ENCODE assay signal across 13 cellular contexts in the genomic region with DNA sequence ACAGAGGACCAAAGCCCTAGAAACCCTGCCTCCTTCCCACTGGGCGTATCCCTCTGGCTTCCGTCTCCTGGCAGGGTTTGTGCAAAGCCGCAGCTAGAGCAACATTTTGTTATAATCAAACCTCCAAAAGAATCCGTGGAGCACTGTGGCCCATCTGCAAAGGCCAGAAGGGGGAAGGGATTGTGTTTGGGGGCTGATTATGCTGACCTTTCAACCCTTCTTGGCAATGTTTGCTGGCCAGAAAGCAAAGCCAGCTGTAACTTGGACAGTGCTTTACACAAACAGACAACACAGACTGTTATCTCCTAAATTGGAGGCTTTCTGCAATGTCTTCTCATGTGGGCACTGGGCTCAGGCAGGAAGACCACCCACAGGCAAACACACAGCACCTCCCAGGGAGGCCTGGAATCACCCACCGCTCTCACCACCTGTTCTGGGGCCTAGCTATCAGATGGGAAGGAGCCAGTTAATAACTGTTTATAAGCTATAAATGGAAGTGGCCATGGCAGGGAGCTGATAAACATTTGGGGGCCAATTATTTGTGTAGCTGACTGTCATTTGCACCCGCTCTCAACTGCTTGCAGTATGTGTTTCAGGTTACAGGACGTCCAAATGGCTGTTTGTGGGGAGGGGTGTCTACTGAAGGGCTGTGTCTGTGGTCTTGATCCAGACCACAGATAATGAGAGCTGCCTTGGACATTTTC.
A peak's percentile ranks its signal among the peaks of the same experiment; 100 is the strongest.
DNase-seq lines count a peak whose midpoint lies in the region; ATAC-seq, FAIRE-seq and TF ChIP-seq lines count a peak whose summit lies in the region.
"Had no signal": no experiment of that assay in that cellular context is flagged by ENCODE, and none has a peak within 500 bp of the region (broad histone marks: within the 10 kb centered on the region; RNA-seq: fewer than 3 reads in every experiment).

No MANE protein-coding gene starts in this region.

- 45% methylated on average over 7 of the region's 7 CpGs; no CpG with 5 or more reads in 1 of the 2 experiments for WGBS in H1 (ENCODE audit: extremely low coverage in 1 of 2, insufficient coverage in 1 of 2, insufficient read length in 1 of 2, insufficient replicate concordance in 2 of 2, low coverage in 1 of 2, low lambda C conversion rate in 2 of 2, missing lambda C conversion rate in 1 of 2), 2 experiments
- 73 to 74% methylated on average over 7 of the region's 7 CpGs for WGBS in lung, 2 donors

- no peak for TF ChIP-seq CTCF in right atrium auricular region (IDR thresholded peaks at IDR 0.05)
- TF ChIP-seq CTCF in H1 (IDR thresholded peaks at IDR 0.05; ENCODE audit: control extremely low read depth in 1 of 3, insufficient read depth in 1 of 3, low read depth in 1 of 3, low read length in 3 of 3) = no peak
- no peak for TF ChIP-seq CTCF in lung (IDR thresholded peaks at IDR 0.05; ENCODE audit: control extremely low read depth, extremely low read depth)

- no peak overlapping the region for H3K56ac ChIP-seq in H1 (replicated peaks; ENCODE audit: insufficient read length, low read depth, low read length)

- FAIRE-seq in H1 (lab: Jason Lieb, UNC) = no peak
- FAIRE-seq: A204.1, K562 had no signal

- H3K9me3 ChIP-seq in right atrium auricular region (no peaks in the 10 kb centered on the region), H1 (ENCODE audit: insufficient read depth in 2 of 2, low read depth in 1 of 2, low read length in 1 of 2) (no peaks in the 10 kb centered on the region), lung (ENCODE audit: control insufficient read depth in 2 of 2, insufficient read depth in 1 of 2, low read length in 1 of 2) (peaks cover 0 to 3% of the 10 kb centered on the region in 2 donors)
- H3K9me3 ChIP-seq: thyroid gland had no signal

- H3K27me3 ChIP-seq in right atrium auricular region = no peaks in the 10 kb centered on the region
- peaks cover 0 to 31% (median 19%) of the 10 kb centered on the region in 4 experiments; a peak in 5 of 7 replicates for H3K27me3 ChIP-seq in H1 (replicated peaks in 1 of 4; ENCODE audit: control insufficient read depth in 3 of 4, extremely low read depth in 1 of 4, insufficient read depth in 3 of 4, low read length in 3 of 4)
- no peaks in the 10 kb centered on the region for H3K27me3 ChIP-seq in lung (ENCODE audit: control insufficient read depth, insufficient read depth)
- H3K27me3 ChIP-seq: thyroid gland had no signal

- H3K9ac ChIP-seq in H1 (replicated peaks in 1 of 4; ENCODE audit: extremely low read depth in 1 of 4, low read depth in 3 of 4, low read length in 3 of 4) = no peak overlapping the region

- no peak overlapping the region for H4K91ac ChIP-seq in H1 (replicated peaks; ENCODE audit: insufficient read length, low read length)

- TF ChIP-seq EP300 in H1 (IDR thresholded peaks at IDR 0.05; ENCODE audit: borderline replicate concordance in 1 of 2, low read depth in 2 of 2, low read length in 2 of 2) = no peak

- no peak for TF ChIP-seq RAD21 in H1 (IDR thresholded peaks at IDR 0.05 in 1 of 2, conservative IDR thresholded peaks at IDR 0.05 in 1 of 2; ENCODE audit: low read depth in 2 of 2, low read length in 2 of 2)

- TF ChIP-seq POLR2A in H1 (IDR thresholded peaks at IDR 0.05; ENCODE audit: control extremely low read depth in 1 of 2, low read depth in 2 of 2, low read length in 2 of 2) = no peak

- H4K20me1 ChIP-seq in H1 (replicated peaks in 1 of 2; ENCODE audit: control insufficient read depth in 1 of 2, insufficient read depth in 2 of 2, low read length in 2 of 2) = no peaks in the 10 kb centered on the region

- no peak overlapping the region for H3K4ac ChIP-seq in H1 (replicated peaks; ENCODE audit: insufficient read length, low read depth, low read length)

- no peak overlapping the region for H4K8ac ChIP-seq in H1 (ENCODE audit: extremely low read depth, insufficient read depth, low read length)

- H2BK12ac ChIP-seq in H1 (ENCODE audit: low read depth, low read length) = peak overlapping the region; percentile 21; the same call in 1 of the 2 replicates

- H3K4me2 ChIP-seq in H1 (ENCODE audit: insufficient read depth in 1 of 2, low read depth in 2 of 2, low read length in 2 of 2) = peak overlapping the region; percentile 46 to 55

- H3K79me1 ChIP-seq in H1 (ENCODE audit: low read depth, low read length) = no peaks in the 10 kb centered on the region

- H3K4me1 ChIP-seq in right atrium auricular region (peaks cover 0 to 35% of the 10 kb centered on the region in 2 donors), H1 (replicated peaks in 1 of 4; ENCODE audit: control insufficient read depth in 3 of 4, insufficient read depth in 4 of 4, low read length in 3 of 4) (peaks cover 24 to 47% (median 27%) of the 10 kb centered on the region in 4 experiments), lung (ENCODE audit: control insufficient read depth in 2 of 2, insufficient read depth in 2 of 2, low read length in 2 of 2) (no peaks in the 10 kb centered on the region)

- POLR2A ChIA-PET in H1 (lab: Charles Lee; ENCODE audit: partially characterized antibody) = interaction anchor here (2.6 to 3.4 kb wide), 3 partner anchors 13 to 121 kb away, joined by 12 to 21 read pairs (median 14); partner anchors contain the start of gene ERCC6L2

- H2BK5ac ChIP-seq in H1 (ENCODE audit: low read depth, low read length) = peak overlapping the region; percentile 6; the same call in 1 of the 2 replicates

- intact Hi-C loops in Right ventricle myocardium inferior (cut with DNase I) = no loop called here

- H2BK20ac ChIP-seq in H1 (ENCODE audit: low read length) = peak overlapping the region; percentile 43

- peak overlapping the region; percentile 3 for H2BK120ac ChIP-seq in H1 (replicated peaks; ENCODE audit: low read depth, low read length)

- H3K36me3 ChIP-seq in right atrium auricular region (no peaks in the 10 kb centered on the region), H1 (ENCODE audit: control insufficient read depth in 2 of 4, insufficient read depth in 4 of 4, low read length in 3 of 4) (no peaks in the 10 kb centered on the region), lung (ENCODE audit: control insufficient read depth in 2 of 2, insufficient read depth in 2 of 2, low read length in 2 of 2) (no peaks in the 10 kb centered on the region)
- H3K36me3 ChIP-seq: thyroid gland had no signal

- no peak overlapping the region for H3K4me3 ChIP-seq in right atrium auricular region
- peak overlapping the region in 3 of 4 experiments; percentile 3 to 33 (median 12); a peak in 2 of 8 replicates for H3K4me3 ChIP-seq in H1 (ENCODE audit: extremely low read depth in 1 of 4, insufficient read depth in 2 of 4, low read depth in 3 of 4, low read length in 4 of 4)
- no peak overlapping the region for H3K4me3 ChIP-seq in lung
- H3K4me3 ChIP-seq: K562, thyroid gland had no signal

- H3K27ac ChIP-seq in right atrium auricular region (no peak overlapping the region), H1 (ENCODE audit: low read depth, low read length) (no peak overlapping the region), lung (ENCODE audit: low read depth in 1 of 2, low read length in 1 of 2) (peak overlapping the region in 1 of 2 donors; percentile 20)
- H3K27ac ChIP-seq: thyroid gland had no signal

- no peak overlapping the region for H2AK5ac ChIP-seq in H1 (ENCODE audit: low read depth, low read length)

- H3K14ac ChIP-seq in H1 (ENCODE audit: insufficient read length) = no peak overlapping the region

- H3K23me2 ChIP-seq in H1 (ENCODE audit: low read depth, low read length) = no peaks in the 10 kb centered on the region; the same call in 1 of the 2 replicates

- no peaks in the 10 kb centered on the region for H3K79me2 ChIP-seq in H1 (ENCODE audit: control insufficient read depth in 1 of 2, insufficient read depth in 2 of 2, low read length in 2 of 2)

- DNase-seq in Right ventricle myocardium inferior (ENCODE audit: missing footprints) = no peak
- no peak for DNase-seq in right atrium auricular region (ENCODE audit: low spot score)
- DNase-seq in H1 (ENCODE audit: low read depth in 1 of 2, low spot score in 2 of 2) = no peak
- no peak for DNase-seq in lung (ENCODE audit: low spot score)
- no peak for DNase-seq in activated CD4-positive, alpha-beta T cell treated with anti-CD3 and anti-CD28 coated beads for 1 hour
- DNase-seq in stimulated activated CD4-positive, alpha-beta T cell treated with anti-CD3 and anti-CD28 coated beads, Interleukin-4, amount 100 ng/mL, for 24 hours = no peak
- no peak for DNase-seq in NCI-H1694 (lab: John Stamatoyannopoulos, UW)
- DNase-seq: left colon, NCI-H510A, thyroid gland had no signal

- 0 out of 2 replicates have a peak overlapping the region, but pooled peaks have one; percentile 35 for H2BK15ac ChIP-seq in H1 (ENCODE audit: low read length)

- 0 out of 2 replicates have a peak overlapping the region, but pooled peaks have one; percentile 41 for H3K18ac ChIP-seq in H1 (ENCODE audit: extremely low read depth, low read length)

- CTCF ChIA-PET in H1 (lab: Charles Lee; ENCODE audit: partially characterized antibody) = interaction anchor here (0.6 to 1.8 kb wide), 8 partner anchors 10 to 42 kb away, joined by 3 to 6 read pairs (median 4); no protein-coding TSS in a partner anchor

- ATAC-seq in Right ventricle myocardium inferior (peak; percentile 88), lung (ENCODE audit: insufficient read depth, low FRiP score) (peak; percentile 20), HG03342 (IDR thresholded peaks at IDR 0.05; ENCODE audit: unreplicated experiment) (no peak)
- ATAC-seq: K562, left colon had no signal

- H3K23ac ChIP-seq in H1 (ENCODE audit: insufficient read length) = no peak overlapping the region

- H2AFZ ChIP-seq in H1 (ENCODE audit: low read length) = no peak overlapping the region

- no peak overlapping the region for H4K5ac ChIP-seq in H1 (ENCODE audit: insufficient read length, low read depth, low read length)

TF ChIP-seq in H1, 55 proteins besides CTCF, POLR2A, EP300 and RAD21 (continues in another document):
- TF ChIP-seq SIN3A (conservative IDR thresholded peaks at IDR 0.05 in 1 of 2, IDR thresholded peaks at IDR 0.05 in 1 of 2; ENCODE audit: low read depth in 1 of 2, low read length in 2 of 2) = no peak

Comparison
In these comparisons a context has a peak if more than half of its experiments do, and no peak if none do; other contexts are left out.
1. H3K4me3 ChIP-seq: peak in H1 (3 of 4); none in right atrium auricular region (0 of 2) and lung (single experiment).